1 cellular context compared by ENCODE assay signal in genomic region chr2:145753209-145753608, GRCh38.
TF ChIP-seq lines count a peak whose summit lies in the region.

No MANE protein-coding gene starts in this region.

TF ChIP-seq in IMR-90, 13 proteins besides CTCF, POLR2A, EP300 and RAD21:
- TF ChIP-seq RFX5 (IDR thresholded peaks at IDR 0.05; ENCODE audit: low read depth, low read length) (no peak), CHD1 (IDR thresholded peaks at IDR 0.05; ENCODE audit: low read depth, low read length) (no peak), NFE2L2 (IDR thresholded peaks at IDR 0.05; ENCODE audit: low read depth, low read length) (no peak), FOS (IDR thresholded peaks at IDR 0.05; ENCODE audit: low read depth, low read length) (no peak)
